Comparison of ENCODE assay signal across 23 cellular contexts in the genomic region with DNA sequence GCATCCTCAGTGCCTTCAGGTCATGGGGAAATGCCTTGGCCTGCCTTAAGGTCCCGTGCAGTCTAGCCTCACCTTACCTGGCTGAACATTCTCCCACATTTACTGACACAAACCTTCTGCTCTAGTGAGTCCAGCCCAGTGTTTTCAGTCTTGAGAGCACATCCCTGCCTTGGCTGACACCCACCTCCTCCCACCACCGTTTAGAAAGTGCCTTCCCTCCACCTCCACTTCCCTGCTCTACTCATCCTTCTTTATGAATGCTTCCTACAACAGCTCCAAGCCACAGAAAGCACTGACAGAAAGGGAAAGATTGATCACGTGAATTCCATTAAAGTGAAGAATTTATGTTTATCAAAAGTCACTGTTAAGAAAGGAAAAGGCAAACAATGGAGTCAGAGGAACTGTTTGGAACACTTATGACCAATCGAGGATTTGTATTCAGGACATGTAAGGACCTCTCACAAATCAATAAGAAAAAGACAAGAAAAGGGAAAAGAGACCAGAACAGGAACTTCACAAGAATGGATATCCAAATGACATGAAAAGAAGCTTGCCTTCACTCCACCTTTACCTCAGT. TPM values are rescaled to one million over a fixed set of nuclear protein-coding genes. Genes with fewer than 3 reads are reported as not detected.
A peak's percentile ranks its signal among the peaks of the same experiment; 100 is the strongest.
DNase-seq lines count a peak whose midpoint lies in the region; ATAC-seq and TF ChIP-seq lines count a peak whose summit lies in the region.
"Had no signal": no experiment of that assay in that cellular context is flagged by ENCODE, and none has a peak within 500 bp of the region (broad histone marks: within the 10 kb centered on the region; RNA-seq: fewer than 3 reads in every experiment).

No MANE protein-coding gene starts in this region.

- WGBS in gastroesophageal sphincter (ENCODE audit: low coverage in 1 of 2), 2 donors, result 33 to 37% methylated on average over 4 of the region's 4 CpGs

- H3K27ac ChIP-seq in ACC112 (ENCODE audit: low read depth, low read length) (peak overlapping the region; percentile 85), gastroesophageal sphincter (peak overlapping the region; percentile 43 to 82 (median 76)), skin epidermis (peak overlapping the region in 15 of 21 experiments; percentile 2 to 74 (median 60))
- H3K27ac ChIP-seq: upper lobe of right lung had no signal

- H3K9ac ChIP-seq in adipocyte (ENCODE audit: low read length), result peak overlapping the region; percentile 69

- TF ChIP-seq CTCF in gastroesophageal sphincter (IDR thresholded peaks at IDR 0.05), result no peak

- peaks cover 73% of the 10 kb centered on the region for H3K79me2 ChIP-seq in ACC112 (ENCODE audit: control insufficient read depth, insufficient read depth, low read length, unreplicated experiment)

- H3K36me3 ChIP-seq in ACC112 (ENCODE audit: insufficient read depth, low read length) (peaks cover 16% of the 10 kb centered on the region; the same call in 1 of the 2 replicates), adipocyte (ENCODE audit: control insufficient read depth, insufficient read depth, low read length, severe bottlenecking) (peaks cover 4% of the 10 kb centered on the region), gastroesophageal sphincter (no peaks in the 10 kb centered on the region)
- H3K36me3 ChIP-seq: prostate gland, upper lobe of right lung had no signal

- H3K4me1 ChIP-seq in ACC112 (ENCODE audit: control insufficient read depth, insufficient read depth, low read length, unreplicated experiment) (peaks cover 74% of the 10 kb centered on the region), adipocyte (ENCODE audit: control insufficient read depth, insufficient read depth, low read length) (peaks cover 75% of the 10 kb centered on the region), gastroesophageal sphincter (peaks cover 22 to 100% (median 56%) of the 10 kb centered on the region in 3 donors)

- no peak for TF ChIP-seq POLR2A in gastroesophageal sphincter (IDR thresholded peaks at IDR 0.05)

- DNase-seq in adipocyte (ENCODE audit: low read depth), result no peak
- DNase-seq in stimulated activated naive CD4-positive, alpha-beta T cell (lab: John Stamatoyannopoulos, UW), result no peak
- DNase-seq in stimulated activated CD4-positive, alpha-beta T cell treated with anti-CD3 and anti-CD28 coated beads, Interleukin-4, amount 100 ng/mL, for 24 hours, result no peak
- DNase-seq in NCI-H2171 treated with DMSO at 0.1 percent for 48 hours (lab: John Stamatoyannopoulos, UW), result no peak
- DNase-seq: activated B cell treated with CpG ODN at 0.5 μM for 24 hours; activated CD4-positive, alpha-beta T cell treated with anti-CD3 and anti-CD28 coated beads, Interleukin-2, amount 50 U/mL, for 4 hours; activated effector memory CD4-positive, alpha-beta T cell treated with Interleukin-2 at 50 U/mL for 16 hours; activated naive CD8-positive, alpha-beta T cell treated with anti-CD3 and anti-CD28 coated beads, Interleukin-2, amount 50 U/mL, for 24 hours; C1 segment of cervical spinal cord; endodermal cell; MM.1S; NCI-H146; NCI-H526 treated with DMSO at 0.1 percent for 48 hours; stimulated activated CD4-positive, alpha-beta T cell treated with anti-CD3 and anti-CD28 coated beads, Interleukin-2, amount 100 ng/mL, for 48 hours; stimulated activated naive CD4-positive, alpha-beta T cell treated with Interleukin-2 at 50 U/mL for 16 hours; upper lobe of right lung had no signal

- no peak overlapping the region for H2AFZ ChIP-seq in ACC112 (ENCODE audit: low read length, unreplicated experiment)

- H3K27me3 ChIP-seq in ACC112 (ENCODE audit: insufficient read depth, low read length), result no peaks in the 10 kb centered on the region
- no peaks in the 10 kb centered on the region for H3K27me3 ChIP-seq in adipocyte (replicated peaks; ENCODE audit: control insufficient read depth, insufficient read depth, low read length)
- no peaks in the 10 kb centered on the region for H3K27me3 ChIP-seq in gastroesophageal sphincter
- H3K27me3 ChIP-seq: upper lobe of right lung had no signal

- H3K4me3 ChIP-seq in ACC112 (ENCODE audit: low read depth, low read length) (peak overlapping the region; percentile 15; the same call in 1 of the 2 replicates), adipocyte (ENCODE audit: low read length) (no peak overlapping the region), gastroesophageal sphincter (no peak overlapping the region), skin epidermis (no peak overlapping the region)
- H3K4me3 ChIP-seq: coronary artery, prostate gland, smooth muscle cell, upper lobe of right lung had no signal

- no peak for TF ChIP-seq EP300 in gastroesophageal sphincter (IDR thresholded peaks at IDR 0.05)

- H3K9me3 ChIP-seq in adipocyte (ENCODE audit: control insufficient read depth, low read length), result no peaks in the 10 kb centered on the region
- no peaks in the 10 kb centered on the region for H3K9me3 ChIP-seq in gastroesophageal sphincter
- H3K9me3 ChIP-seq: prostate gland, upper lobe of right lung had no signal

- ATAC-seq in gastroesophageal sphincter, result no peak
- no peak for ATAC-seq in HG02981 (IDR thresholded peaks at IDR 0.05; ENCODE audit: unreplicated experiment)
- ATAC-seq: activated naive CD8-positive, alpha-beta T cell treated with anti-CD3 and anti-CD28 coated beads, Interleukin-2, amount 50 U/mL, for 24 hours; upper lobe of right lung had no signal

RNA-seq across cellular contexts. Expression of a gene that starts 59.8 kb away (rescaled TPM):
- total RNA-seq in gastroesophageal sphincter, result 100 to 1,000 TPM; 165 to 241 (median 199) TPM
